Comparison of ENCODE assay signal across 8 cellular contexts in genomic region chr3:49903451-49904424, GRCh38. TPM values are rescaled to one million over a fixed set of nuclear protein-coding genes. Genes with fewer than 3 reads are reported as not detected.
DNase-seq lines count a peak whose midpoint lies in the region; ATAC-seq and TF ChIP-seq lines count a peak whose summit lies in the region.

TSS of gene MST1R (minus strand) at chr3:49903873. CDS start at chr3:49903609, 264 bp downstream.

- H3K4me1 ChIP-seq in Peyer's patch (peaks cover 3 to 69% (median 8%) of the 10 kb centered on the region in 4 donors), right cardiac atrium (ENCODE audit: control insufficient read depth, insufficient read depth, low read length) (no peaks in the 10 kb centered on the region), smooth muscle cell (ENCODE audit: low read depth) (peaks cover 10% of the 10 kb centered on the region)

- no peaks in the 10 kb centered on the region for H3K9me3 Mint-ChIP-seq in activated naive CD4-positive, alpha-beta T cell treated with anti-CD3 and anti-CD28 coated beads for 36 hours

- H3K36me3 Mint-ChIP-seq in activated naive CD4-positive, alpha-beta T cell treated with anti-CD3 and anti-CD28 coated beads for 36 hours (ENCODE audit: low read depth), result no peaks in the 10 kb centered on the region

- H3K4me1 Mint-ChIP-seq in activated naive CD4-positive, alpha-beta T cell treated with anti-CD3 and anti-CD28 coated beads for 36 hours (ENCODE audit: low read depth), result peaks cover 27% of the 10 kb centered on the region

- CTCF ChIA-PET in activated naive CD4-positive, alpha-beta T cell treated with anti-CD3 and anti-CD28 coated beads for 36 hours (lab: Charles Lee), result interaction anchor here (0.5 to 1.7 kb wide), 2 partner anchors 12 to 51 kb away, joined by 3 to 6 read pairs; no protein-coding TSS in a partner anchor

- H4K20me1 ChIP-seq in smooth muscle cell (ENCODE audit: low read depth), result no peaks in the 10 kb centered on the region

- ATAC-seq in HG02840 (IDR thresholded peaks at IDR 0.05; ENCODE audit: low FRiP score, unreplicated experiment) (peak; percentile 53), right cardiac atrium (peak; percentile 85 to 87)

- H3K9ac ChIP-seq in smooth muscle cell (ENCODE audit: low read depth), result no peak within 1 kb of the TSS

- peak within 1 kb of the TSS; percentile 30 for H2AFZ ChIP-seq in smooth muscle cell (ENCODE audit: low read depth)

- no peaks in the 10 kb centered on the region for H3K79me2 ChIP-seq in smooth muscle cell (ENCODE audit: low read depth)

- H3K4me2 ChIP-seq in smooth muscle cell, result peak within 1 kb of the TSS; percentile 84

- no peaks in the 10 kb centered on the region for H3K27me3 Mint-ChIP-seq in activated naive CD4-positive, alpha-beta T cell treated with anti-CD3 and anti-CD28 coated beads for 36 hours (ENCODE audit: low read depth)

- TF ChIP-seq POLR2A in Peyer's patch (IDR thresholded peaks at IDR 0.05), result peak; percentile 97

- H3K36me3 ChIP-seq in GM06990 (ENCODE audit: control insufficient read depth, insufficient read depth, low read length) (peaks cover 3% of the 10 kb centered on the region; the same call in 1 of the 2 replicates), Peyer's patch (peaks cover 0 to 2% (median 0%) of the 10 kb centered on the region in 3 donors), smooth muscle cell (ENCODE audit: low read depth) (no peaks in the 10 kb centered on the region)

- peak within 1 kb of the TSS; percentile 78 for H3K4me3 Mint-ChIP-seq in activated naive CD4-positive, alpha-beta T cell treated with anti-CD3 and anti-CD28 coated beads for 36 hours

- no peaks in the 10 kb centered on the region for H3K27me3 ChIP-seq in GM06990 (replicated peaks; ENCODE audit: control insufficient read depth, insufficient read depth, low read length)
- H3K27me3 ChIP-seq in Peyer's patch, result no peaks in the 10 kb centered on the region
- no peaks in the 10 kb centered on the region for H3K27me3 ChIP-seq in right cardiac atrium (ENCODE audit: control insufficient read depth, insufficient read depth)
- no peaks in the 10 kb centered on the region for H3K27me3 ChIP-seq in smooth muscle cell (ENCODE audit: low read depth)

- no peaks in the 10 kb centered on the region for H3K9me3 ChIP-seq in Peyer's patch
- no peaks in the 10 kb centered on the region for H3K9me3 ChIP-seq in right cardiac atrium (ENCODE audit: control insufficient read depth, low read length)
- H3K9me3 ChIP-seq in smooth muscle cell (replicated peaks; ENCODE audit: low read depth), result no peaks in the 10 kb centered on the region

- peaks cover 5% of the 10 kb centered on the region for H3F3A ChIP-seq in smooth muscle cell (ENCODE audit: low read depth)

- 32% methylated on average over 65 of the region's 65 CpGs for WGBS in right cardiac atrium
- WGBS in smooth muscle cell (ENCODE audit: low lambda C conversion rate), result 37% methylated on average over 50 of the region's 65 CpGs

- DNase-seq in GM06990 (ENCODE audit: extremely low read depth, insufficient read length) (peak; percentile 90), Peyer's patch (peak; percentile 80 to 96 (median 95)), right cardiac atrium (peak; percentile 76 to 91 (median 90)), smooth muscle cell (lab: John Stamatoyannopoulos, UW; ENCODE audit: unreplicated experiment) (no peak), NCI-H1105 treated with DMSO at 0.1 percent for 48 hours (lab: John Stamatoyannopoulos, UW) (no peak), A172 (ENCODE audit: low spot score) (no peak)
- peak; percentile 90 for DNase-seq in activated naive CD4-positive, alpha-beta T cell treated with anti-CD3 and anti-CD28 coated beads for 36 hours

- TF ChIP-seq CTCF in GM06990 (IDR thresholded peaks at IDR 0.05; ENCODE audit: insufficient read depth, low read length, poor library complexity, severe bottlenecking) (no peak), Peyer's patch (IDR thresholded peaks at IDR 0.05) (peak in 4 of 6 experiments; percentile 4 to 51 (median 44)), smooth muscle cell (IDR thresholded peaks at IDR 0.05; ENCODE audit: borderline replicate concordance, insufficient read depth, poor library complexity, severe bottlenecking) (no peak)

- peak within 1 kb of the TSS; percentile 55 to 97 (median 86) for H3K27ac ChIP-seq in Peyer's patch
- H3K27ac ChIP-seq in right cardiac atrium (ENCODE audit: low read length), result no peak within 1 kb of the TSS
- no peak within 1 kb of the TSS for H3K27ac ChIP-seq in smooth muscle cell (ENCODE audit: low read depth)

- intact Hi-C loops in activated naive CD4-positive, alpha-beta T cell treated with anti-CD3 and anti-CD28 coated beads for 36 hours (cut with micrococcal nuclease), result loop anchor here (1.0 to 2.0 kb wide), 3 partner anchors 37 to 185 kb away; partner anchors contain the start of genes AMIGO3 and RBM6
- intact Hi-C loops in right cardiac atrium (cut with DNase I), result loop anchor here in 2 of 4 donors (5.0 to 10.0 kb wide), 2 partner anchors 99 to 101 kb away; partner anchors contain the start of gene INKA1 (in 2 of the 2)

- H3K27ac Mint-ChIP-seq in activated naive CD4-positive, alpha-beta T cell treated with anti-CD3 and anti-CD28 coated beads for 36 hours, result peak within 1 kb of the TSS; percentile 56

- H3K4me3 ChIP-seq in GM06990 (replicated peaks; ENCODE audit: low read depth, low read length), result peak within 1 kb of the TSS; percentile 59
- H3K4me3 ChIP-seq in Peyer's patch, result peak within 1 kb of the TSS; percentile 41 to 66 (median 53)
- H3K4me3 ChIP-seq in right cardiac atrium (ENCODE audit: low read length), result peak within 1 kb of the TSS; percentile 26
- H3K4me3 ChIP-seq in smooth muscle cell, result peak within 1 kb of the TSS; percentile 36

RNA-seq across cellular contexts. Expression of gene MST1R, which starts in this region (rescaled TPM):
- total RNA-seq in Peyer's patch, result 100 to 1,000 TPM in 3 of 4 donors, 10 to 100 TPM in 1; 23.1 to 233 (median 146) TPM
- total RNA-seq in activated naive CD4-positive, alpha-beta T cell treated with anti-CD3 and anti-CD28 coated beads for 36 hours, result under 1 TPM; 0.27 to 0.41 TPM
- total RNA-seq in right cardiac atrium, result 1 to 10 TPM in 3 of 4 donors, under 1 TPM in 1; 0.94 to 2.7 (median 2.1) TPM
- polyA plus RNA-seq in right cardiac atrium, result 1.9 TPM
- total RNA-seq in smooth muscle cell, result 0.63 TPM in 1 of 2 replicates, not detected in the other
- polyA plus RNA-seq in smooth muscle cell, result 0.28 and 0.59 TPM in 2 replicates
- total RNA-seq in A172 (2014; rRNA removed; shearing (Covaris generic)), result 1.1 and 1.9 TPM in 2 replicates

Comparison
In these comparisons a context has a peak if more than half of its experiments do, and no peak if none do; other contexts are left out.
1. Peak in DNase-seq in activated naive CD4-positive, alpha-beta T cell treated with anti-CD3 and anti-CD28 coated beads for 36 hours; RNA of the gene not detected or under 1 TPM.
2. DNase-seq: peak in GM06990 (single experiment), Peyer's patch (3 of 3) and right cardiac atrium (3 of 3); none in smooth muscle cell (single experiment), NCI-H1105 treated with DMSO at 0.1 percent for 48 hours (single experiment) and A172 (single experiment).
3. CTCF ChIP-seq: peak in Peyer's patch (4 of 6); none in GM06990 (single experiment) and smooth muscle cell (single experiment).
4. H3K27ac ChIP-seq: peak in Peyer's patch (4 of 4); none in right cardiac atrium (single experiment) and smooth muscle cell (single experiment).
5. Peak in every context shown above with its lines, with median percentiles within 50 percentile points of each other: H3K4me3 ChIP-seq.